Comparison of ENCODE assay signal across 8 cellular contexts in genomic region chr4:25842229-25842840, GRCh38. TPM values are rescaled to one million over a fixed set of nuclear protein-coding genes. Genes with fewer than 3 reads are reported as not detected.
DNase-seq lines count a peak whose midpoint lies in the region; ATAC-seq and TF ChIP-seq lines count a peak whose summit lies in the region.

No MANE protein-coding gene starts in this region.

- peak; percentile 54 for ATAC-seq in GM18870 (IDR thresholded peaks at IDR 0.05; ENCODE audit: unreplicated experiment)
- ATAC-seq in HG02852 (IDR thresholded peaks at IDR 0.05; ENCODE audit: unreplicated experiment), result peak; percentile 71
- peak; percentile 93 for ATAC-seq in memory B cell (ENCODE audit: low read depth)

- H3K36me3 Mint-ChIP-seq in T-helper 2 cell treated with Interferon-gamma antibody and Interleukin-4, amounts not matched to agents 5 μg/mL and 100 μg/mL, for 36 hours (ENCODE audit: low read depth), result peaks cover 36% of the 10 kb centered on the region
- peaks cover 24% of the 10 kb centered on the region for H3K36me3 Mint-ChIP-seq in memory B cell

- no peaks in the 10 kb centered on the region for H3K27me3 ChIP-seq in osteoblast (ENCODE audit: insufficient read depth, low read length)

- no peak overlapping the region for H2AFZ ChIP-seq in osteoblast (ENCODE audit: low read length)

- H3K4me2 ChIP-seq in osteoblast (ENCODE audit: insufficient read depth, low read length), result no peak overlapping the region

- no peak overlapping the region for H3K4me3 ChIP-seq in osteoblast (ENCODE audit: insufficient read depth, low read length)

- peaks cover 16% of the 10 kb centered on the region for H3K79me2 ChIP-seq in osteoblast (ENCODE audit: insufficient read depth, low read length)

- no peak overlapping the region for H3K27ac ChIP-seq in osteoblast (ENCODE audit: low read depth, low read length)

- no peaks in the 10 kb centered on the region for H3K9me3 ChIP-seq in osteoblast (ENCODE audit: low read depth, low read length)

- peaks cover 39% of the 10 kb centered on the region for H3K4me1 Mint-ChIP-seq in T-helper 2 cell treated with Interferon-gamma antibody and Interleukin-4, amounts not matched to agents 5 μg/mL and 100 μg/mL, for 36 hours (ENCODE audit: low read depth)
- peaks cover 51% of the 10 kb centered on the region for H3K4me1 Mint-ChIP-seq in memory B cell

- peak overlapping the region; percentile 77 for H3K27ac Mint-ChIP-seq in T-helper 2 cell treated with Interferon-gamma antibody and Interleukin-4, amounts not matched to agents 5 μg/mL and 100 μg/mL, for 36 hours
- peak overlapping the region; percentile 92 for H3K27ac Mint-ChIP-seq in memory B cell

- H3K4me3 Mint-ChIP-seq in T-helper 2 cell treated with Interferon-gamma antibody and Interleukin-4, amounts not matched to agents 5 μg/mL and 100 μg/mL, for 36 hours, result peak overlapping the region; percentile 37
- peak overlapping the region; percentile 67 for H3K4me3 Mint-ChIP-seq in memory B cell

- peaks cover 9% of the 10 kb centered on the region for H3K36me3 ChIP-seq in osteoblast (ENCODE audit: insufficient read depth, low read length)

- TF ChIP-seq CTCF in osteoblast (IDR thresholded peaks at IDR 0.05; ENCODE audit: extremely low read depth, low read depth, low read length), result no peak

- peaks cover 10% of the 10 kb centered on the region for H3K4me1 ChIP-seq in osteoblast (ENCODE audit: insufficient read depth, low read length)

- H3K9me3 Mint-ChIP-seq in T-helper 2 cell treated with Interferon-gamma antibody and Interleukin-4, amounts not matched to agents 5 μg/mL and 100 μg/mL, for 36 hours, result no peaks in the 10 kb centered on the region
- no peaks in the 10 kb centered on the region for H3K9me3 Mint-ChIP-seq in memory B cell

- no peaks in the 10 kb centered on the region for H3K27me3 Mint-ChIP-seq in T-helper 2 cell treated with Interferon-gamma antibody and Interleukin-4, amounts not matched to agents 5 μg/mL and 100 μg/mL, for 36 hours (ENCODE audit: low read depth)
- H3K27me3 Mint-ChIP-seq in memory B cell, result no peaks in the 10 kb centered on the region

- no peaks in the 10 kb centered on the region for H4K20me1 ChIP-seq in osteoblast (ENCODE audit: insufficient read depth, low read length)

- DNase-seq in T-helper 2 cell treated with Interferon-gamma antibody and Interleukin-4, amounts not matched to agents 5 μg/mL and 100 μg/mL, for 36 hours (ENCODE audit: low spot score), result no peak
- DNase-seq in memory B cell (ENCODE audit: low spot score in 2 of 2) (peak; percentile 56 to 71), osteoblast (ENCODE audit: insufficient read length, low spot score, missing footprints) (no peak), NCI-H1436 treated with DMSO at 0.1 percent for 48 hours (lab: John Stamatoyannopoulos, UW) (no peak), NCI-H146 (lab: John Stamatoyannopoulos, UW) (no peak), NCI-H524 (lab: John Stamatoyannopoulos, UW) (no peak)

RNA-seq across cellular contexts. Expression of gene SEL1L3, which starts 20.5 kb away (rescaled TPM):
- total RNA-seq in osteoblast, result 66.6 and 83.6 TPM in 2 replicates

Comparison
In these comparisons a context has a peak if more than half of its experiments do, and no peak if none do; other contexts are left out.
1. DNase-seq: peak in memory B cell (2 of 2); none in T-helper 2 cell treated with Interferon-gamma antibody and Interleukin-4, amounts not matched to agents 5 μg/mL and 100 μg/mL, for 36 hours (single experiment), osteoblast (single experiment), NCI-H1436 treated with DMSO at 0.1 percent for 48 hours (single experiment), NCI-H146 (single experiment) and NCI-H524 (0 of 2).
2. Peak in every context shown above with its lines, with median percentiles within 50 percentile points of each other: ATAC-seq.